8 cellular contexts compared by ENCODE assay signal in genomic region chr17:29590261-29590978, GRCh38. TPM values are rescaled to one million over a fixed set of nuclear protein-coding genes. Genes with fewer than 3 reads are reported as not detected.
DNase-seq lines count a peak whose midpoint lies in the region; ATAC-seq and TF ChIP-seq lines count a peak whose summit lies in the region.

No MANE protein-coding gene starts in this region.

- ATAC-seq in omental fat pad (ENCODE audit: low FRiP score) (no peak), esophagus mucosa (no peak)

- no peak for TF ChIP-seq CTCF in GM12864 (IDR thresholded peaks at IDR 0.05; ENCODE audit: low read depth, low read length, missing control alignments)
- no peak for TF ChIP-seq CTCF in astrocyte of the spinal cord (IDR thresholded peaks at IDR 0.05; ENCODE audit: low read depth, low read length)
- TF ChIP-seq CTCF in kidney epithelial cell (IDR thresholded peaks at IDR 0.05; ENCODE audit: insufficient read depth, low read length, poor library complexity, severe bottlenecking) = no peak
- no peak for TF ChIP-seq CTCF in omental fat pad (IDR thresholded peaks at IDR 0.05)

- peak overlapping the region; percentile 97 for H3K27ac ChIP-seq in substantia nigra (ENCODE audit: low read depth, low read length, poor library complexity, severe bottlenecking)

- H3K27me3 ChIP-seq in kidney epithelial cell (ENCODE audit: control insufficient read depth, insufficient read depth, low read length) = no peaks in the 10 kb centered on the region

- H3K36me3 ChIP-seq in kidney epithelial cell (ENCODE audit: control insufficient read depth, insufficient read depth, low read length) = no peaks in the 10 kb centered on the region

- in situ Hi-C loops in astrocyte of the spinal cord (cut with HindIII; ENCODE audit: low sequenced_read_pairs) = no loop called here

- DNase-seq in GM12864 (ENCODE audit: low read depth) (no peak), NCI-H1694 treated with DMSO at 0.1 percent for 48 hours (lab: John Stamatoyannopoulos, UW) (peak; percentile 67), astrocyte of the spinal cord (ENCODE audit: low read depth, low spot score) (peak; percentile 53), kidney epithelial cell (ENCODE audit: low read depth) (no peak), substantia nigra (lab: John Stamatoyannopoulos, UW) (peak in 1 of 49 donors; percentile 22), NCI-H345 treated with DMSO at 0.1 percent for 48 hours (lab: John Stamatoyannopoulos, UW; ENCODE audit: unreplicated experiment) (no peak), omental fat pad (ENCODE audit: low spot score) (no peak)

- H3K4me3 ChIP-seq in GM12864 (ENCODE audit: low read depth, low read length) (peak overlapping the region; percentile 61), astrocyte of the spinal cord (ENCODE audit: low read depth, low read length) (peak overlapping the region; percentile 37), kidney epithelial cell (ENCODE audit: low read depth, low read length) (peak overlapping the region; percentile 41)

RNA-seq across cellular contexts. Expression of gene GIT1, which starts 1.0 kb away (rescaled TPM):
- total RNA-seq in kidney epithelial cell (63.8 and 89.8 TPM in 2 replicates), omental fat pad (10 to 100 TPM; 24.4 to 73.6 (median 37.3) TPM), esophagus mucosa (28.7 TPM)

RNA-seq across cellular contexts. Expression of gene ANKRD13B, which starts 2.5 kb away (rescaled TPM):
- total RNA-seq in kidney epithelial cell = 13.1 and 13.8 TPM in 2 replicates
- 10 to 100 TPM in 3 of 4 donors, 1 to 10 TPM in 1; 9.2 to 18.3 (median 13.2) TPM for total RNA-seq in omental fat pad
- total RNA-seq in esophagus mucosa = 2.7 TPM

RNA-seq across cellular contexts. Expression of gene TP53I13, which starts 21.9 kb away (rescaled TPM):
- total RNA-seq in kidney epithelial cell (68.4 and 70.4 TPM in 2 replicates), omental fat pad (100 to 1,000 TPM in 1 of 4 donors, 10 to 100 TPM in 3; 65.0 to 122 (median 72.6) TPM), esophagus mucosa (13.4 TPM)

RNA-seq across cellular contexts. Expression of gene ABHD15, which starts 23.6 kb away (rescaled TPM):
- total RNA-seq in kidney epithelial cell (6.4 and 8.3 TPM in 2 replicates), omental fat pad (10 to 100 TPM; 21.6 to 55.2 (median 25.2) TPM), esophagus mucosa (2.5 TPM)

RNA-seq across cellular contexts. Expression of gene CORO6, which starts 32.3 kb away (rescaled TPM):
- total RNA-seq in kidney epithelial cell (2.2 and 2.7 TPM in 2 replicates), omental fat pad (10 to 100 TPM; 10.7 to 45.9 (median 14.1) TPM), esophagus mucosa (1.4 TPM)

Comparison
In these comparisons a context has a peak if more than half of its experiments do, and no peak if none do; other contexts are left out.
1. DNase-seq: peak in NCI-H1694 treated with DMSO at 0.1 percent for 48 hours (single experiment) and astrocyte of the spinal cord (single experiment); none in GM12864 (single experiment), kidney epithelial cell (single experiment), NCI-H345 treated with DMSO at 0.1 percent for 48 hours (single experiment) and omental fat pad (single experiment).
2. Peak in every context shown above with its lines, with median percentiles within 50 percentile points of each other: H3K4me3 ChIP-seq.